Comparison of ENCODE assay signal across 36 cellular contexts in genomic region chr5:149688406-149688805, GRCh38.
"Had no signal": no experiment of that assay in that cellular context is flagged by ENCODE, and none has a peak within 500 bp of the region (broad histone marks: within the 10 kb centered on the region; RNA-seq: fewer than 3 reads in every experiment).

No MANE protein-coding gene starts in this region.

- H3K27ac Mint-ChIP-seq: activated CD8-positive, alpha-beta T cell treated with anti-CD3 and anti-CD28 coated beads for 36 hours; activated naive CD8-positive, alpha-beta T cell treated with anti-CD3 and anti-CD28 coated beads for 36 hours; activated T-cell treated with anti-CD3 and anti-CD28 coated beads, Interleukin-2, amount 50 U/mL, for 72 hours; activated T-helper 17 cell treated with anti-CD3 and anti-CD28 coated beads, Interleukin-2, amount 50 U/mL, for 72 hours had no signal

- H3K27ac ChIP-seq: ascending aorta, body of pancreas, breast epithelium, SJSA1, WERI-Rb-1 had no signal

- ATAC-seq: activated CD8-positive, alpha-beta T cell treated with anti-CD3 and anti-CD28 coated beads for 36 hours; activated T-cell treated with anti-CD3 and anti-CD28 coated beads, Interleukin-2, amount 50 U/mL, for 72 hours; activated T-helper 17 cell treated with anti-CD3 and anti-CD28 coated beads, Interleukin-2, amount 50 U/mL, for 72 hours; body of pancreas; Panc1 had no signal

- H3K36me3 Mint-ChIP-seq: activated naive CD8-positive, alpha-beta T cell treated with anti-CD3 and anti-CD28 coated beads for 36 hours had no signal

- H3K9me3 ChIP-seq: ascending aorta, body of pancreas, breast epithelium, SJSA1, SK-N-SH had no signal

- H3K4me1 ChIP-seq: ascending aorta, body of pancreas, breast epithelium, SJSA1 had no signal

- H3K4me3 ChIP-seq: ascending aorta, body of pancreas, breast epithelium, SJSA1 had no signal

- H3K27me3 ChIP-seq: ascending aorta, body of pancreas, breast epithelium had no signal

- H3K4me3 Mint-ChIP-seq: activated CD8-positive, alpha-beta T cell treated with anti-CD3 and anti-CD28 coated beads for 36 hours; activated naive CD8-positive, alpha-beta T cell treated with anti-CD3 and anti-CD28 coated beads for 36 hours; activated T-cell treated with anti-CD3 and anti-CD28 coated beads, Interleukin-2, amount 50 U/mL, for 72 hours; activated T-helper 17 cell treated with anti-CD3 and anti-CD28 coated beads, Interleukin-2, amount 50 U/mL, for 72 hours had no signal

- H3K9me3 Mint-ChIP-seq: activated CD8-positive, alpha-beta T cell treated with anti-CD3 and anti-CD28 coated beads for 36 hours; activated naive CD8-positive, alpha-beta T cell treated with anti-CD3 and anti-CD28 coated beads for 36 hours; activated T-cell treated with anti-CD3 and anti-CD28 coated beads, Interleukin-2, amount 50 U/mL, for 72 hours; activated T-helper 17 cell treated with anti-CD3 and anti-CD28 coated beads, Interleukin-2, amount 50 U/mL, for 72 hours had no signal

- DNase-seq: activated CD4-positive, alpha-beta T cell treated with anti-CD3 and anti-CD28 coated beads for 1 hour; activated CD4-positive, alpha-beta T cell treated with anti-CD3 and anti-CD28 coated beads for 48 hours; activated CD4-positive, CD25-positive, alpha-beta regulatory T cell; activated CD8-positive, alpha-beta T cell treated with anti-CD3 and anti-CD28 coated beads for 36 hours; activated effector memory CD4-positive, alpha-beta T cell treated with anti-CD3 and anti-CD28 coated beads, Interleukin-2, amount 50 U/mL, for 16 hours; activated naive CD4-positive, alpha-beta T cell; activated naive CD4-positive, alpha-beta T cell treated with anti-CD3 and anti-CD28 coated beads, Interleukin-2, amount 50 U/mL, for 16 hours; activated naive CD8-positive, alpha-beta T cell treated with anti-CD3 and anti-CD28 coated beads for 36 hours; activated T-cell treated with anti-CD3 and anti-CD28 coated beads, Interleukin-2, amount 50 U/mL, for 1 hour; activated T-cell treated with anti-CD3 and anti-CD28 coated beads, Interleukin-2, amount 50 U/mL, for 72 hours; amygdala; body of pancreas; NCI-H1092 treated with DMSO at 0.1 percent for 48 hours; NCI-H1417; NCI-H146; NCI-H187; NCI-H2029 treated with DMSO at 0.1 percent for 48 hours; NCI-H2107; NCI-H2171; NCI-H226; NCI-H446 treated with DMSO at 0.1 percent for 48 hours; NCI-H524; NCI-H69; NCI-H82; SHP77 treated with DMSO at 0.1 percent for 48 hours; SK-N-SH; SW 1271; T-helper 1 cell; T-helper 2 cell; T-helper 9 cell; WERI-Rb-1 had no signal

- H3K36me3 ChIP-seq: ascending aorta, breast epithelium, SJSA1, WERI-Rb-1 had no signal

- H3K9ac ChIP-seq: SK-N-SH had no signal

- H3K4me1 Mint-ChIP-seq: activated naive CD8-positive, alpha-beta T cell treated with anti-CD3 and anti-CD28 coated beads for 36 hours; activated T-helper 17 cell treated with anti-CD3 and anti-CD28 coated beads, Interleukin-2, amount 50 U/mL, for 72 hours had no signal
